In genomic region chr1:37946703-37947360, GRCh38 we compare ENCODE assay signal across 1 cellular context.
A peak's percentile ranks its signal among the peaks of the same experiment; 100 is the strongest.
TF ChIP-seq lines count a peak whose summit lies in the region.

Gene INPP5B, minus strand, starts transcription at chr1:37947053. Its CDS starts 745 bp downstream, at chr1:37946308.

TF ChIP-seq in HepG2, 621 proteins besides CTCF, POLR2A, EP300 and RAD21 (continued from another document and continues in another):
- TF ChIP-seq ZNF770 (CRISPR knock-in tag; IDR thresholded peaks at IDR 0.05) (no peak), YY1 (IDR thresholded peaks at IDR 0.05; ENCODE audit: insufficient read depth, insufficient replicate concordance, low read depth, low read length) (peak; percentile 80), HNRNPK (IDR thresholded peaks at IDR 0.05; ENCODE audit: low read depth, low read length, poor library complexity, severe bottlenecking) (no peak), ZNF749 (CRISPR knock-in tag; IDR thresholded peaks at IDR 0.05; ENCODE audit: borderline replicate concordance) (no peak), FOXK2 (IDR thresholded peaks at IDR 0.05) (no peak), SP4 (CRISPR knock-in tag; IDR thresholded peaks at IDR 0.05) (0 out of 2 replicates have a peak, but pooled peaks have one; percentile 56), ZNF24 (IDR thresholded peaks at IDR 0.05) (no peak), THYN1 (CRISPR knock-in tag; IDR thresholded peaks at IDR 0.05; ENCODE audit: borderline replicate concordance, low read depth) (no peak), ZNF510 (CRISPR knock-in tag; IDR thresholded peaks at IDR 0.05; ENCODE audit: low read depth) (no peak), RFXAP (CRISPR knock-in tag; IDR thresholded peaks at IDR 0.05; ENCODE audit: borderline replicate concordance) (no peak), ZSCAN12 (CRISPR knock-in tag; IDR thresholded peaks at IDR 0.05) (no peak), SCMH1 (CRISPR knock-in tag; IDR thresholded peaks at IDR 0.05; ENCODE audit: borderline replicate concordance) (no peak), ETS1 (CRISPR knock-in tag; IDR thresholded peaks at IDR 0.05) (no peak), ETV6 (CRISPR knock-in tag; conservative IDR thresholded peaks at IDR 0.05) (no peak), ZNF296 (CRISPR knock-in tag; conservative IDR thresholded peaks at IDR 0.05) (no peak), ELF1 (CRISPR knock-in tag; IDR thresholded peaks at IDR 0.05) (peak; percentile 93), ZFP1 (CRISPR knock-in tag; IDR thresholded peaks at IDR 0.05) (no peak), POLR2AphosphoS5 (IDR thresholded peaks at IDR 0.05; ENCODE audit: low read depth, low read length) (peak; percentile 46), PHF21A (CRISPR knock-in tag; IDR thresholded peaks at IDR 0.05) (peak; percentile 20; the same call in 1 of the 2 replicates), AGO2 (optimal IDR thresholded peaks at IDR 0.05; ENCODE audit: low read depth, low read length) (no peak), ZNF253 (CRISPR knock-in tag; IDR thresholded peaks at IDR 0.05; ENCODE audit: borderline replicate concordance) (no peak), RARA (CRISPR knock-in tag; IDR thresholded peaks at IDR 0.05) (0 out of 2 replicates have a peak, but pooled peaks have one; percentile 19), ATF7-NPFF (CRISPR knock-in tag; IDR thresholded peaks at IDR 0.05; ENCODE audit: low read depth) (no peak), ZNF672 (CRISPR knock-in tag; IDR thresholded peaks at IDR 0.05) (no peak), HNF4A (CRISPR knock-in tag; IDR thresholded peaks at IDR 0.05) (peak; percentile 14; the same call in 1 of the 2 replicates), ZNF703 (CRISPR knock-in tag; IDR thresholded peaks at IDR 0.05; ENCODE audit: borderline replicate concordance) (no peak), HHEX (CRISPR knock-in tag; IDR thresholded peaks at IDR 0.05) (no peak), KDM3A (CRISPR knock-in tag; IDR thresholded peaks at IDR 0.05; ENCODE audit: low read depth) (0 out of 2 replicates have a peak, but pooled peaks have one; percentile 52), ZNF180 (CRISPR knock-in tag; IDR thresholded peaks at IDR 0.05; ENCODE audit: borderline replicate concordance, low read depth) (no peak), NFE2 (CRISPR knock-in tag; IDR thresholded peaks at IDR 0.05) (no peak), CREM (IDR thresholded peaks at IDR 0.05) (peak; percentile 87), CREM (CRISPR knock-in tag; IDR thresholded peaks at IDR 0.05) (no peak), AKAP8 (CRISPR knock-in tag; IDR thresholded peaks at IDR 0.05) (no peak), ZKSCAN8 (CRISPR knock-in tag; IDR thresholded peaks at IDR 0.05; ENCODE audit: borderline replicate concordance) (no peak), RNF2 (conservative IDR thresholded peaks at IDR 0.05; ENCODE audit: low read depth) (no peak), ASH2L (IDR thresholded peaks at IDR 0.05; ENCODE audit: insufficient read length, low read depth, low read length) (peak; percentile 31), ARNTL (CRISPR knock-in tag; IDR thresholded peaks at IDR 0.05) (no peak), LCORL (IDR thresholded peaks at IDR 0.05) (no peak), LCORL (CRISPR knock-in tag; IDR thresholded peaks at IDR 0.05) (peak; percentile 67; the same call in 1 of the 2 replicates), PHF5A (CRISPR knock-in tag; IDR thresholded peaks at IDR 0.05; ENCODE audit: low read depth, unreplicated experiment) (no peak), ZBTB34 (CRISPR knock-in tag; IDR thresholded peaks at IDR 0.05) (no peak), U2AF2 (IDR thresholded peaks at IDR 0.05; ENCODE audit: low read depth, low read length) (no peak), ZNF3 (CRISPR knock-in tag; IDR thresholded peaks at IDR 0.05) (no peak), ZNF598 (CRISPR knock-in tag; IDR thresholded peaks at IDR 0.05; ENCODE audit: borderline replicate concordance) (no peak), NR2F2 (IDR thresholded peaks at IDR 0.05; ENCODE audit: borderline replicate concordance, low read depth) (no peak), ZNF629 (CRISPR knock-in tag; conservative IDR thresholded peaks at IDR 0.05) (no peak), FOXP1 (IDR thresholded peaks at IDR 0.05) (no peak), FOXP1 (CRISPR knock-in tag; IDR thresholded peaks at IDR 0.05) (no peak), CSRNP2 (CRISPR knock-in tag; conservative IDR thresholded peaks at IDR 0.05; ENCODE audit: low read depth) (no peak), GABPA (IDR thresholded peaks at IDR 0.05; ENCODE audit: low read depth, low read length) (peak; percentile 54), GABPA (CRISPR knock-in tag; IDR thresholded peaks at IDR 0.05; ENCODE audit: low read depth) (peak; percentile 83), AGO1 (IDR thresholded peaks at IDR 0.05; ENCODE audit: low read depth, low read length, poor library complexity, severe bottlenecking) (no peak), FOXM1 (CRISPR knock-in tag; IDR thresholded peaks at IDR 0.05) (no peak), RFX3 (CRISPR knock-in tag; IDR thresholded peaks at IDR 0.05) (no peak), NR0B2 (CRISPR knock-in tag; IDR thresholded peaks at IDR 0.05) (0 out of 2 replicates have a peak, but pooled peaks have one; percentile 26), GLMP (CRISPR knock-in tag; IDR thresholded peaks at IDR 0.05; ENCODE audit: borderline replicate concordance) (no peak), ZNF468 (CRISPR knock-in tag; IDR thresholded peaks at IDR 0.05) (no peak), ZMYM4 (CRISPR knock-in tag; IDR thresholded peaks at IDR 0.05) (no peak), PLRG1 (conservative IDR thresholded peaks at IDR 0.05) (no peak), ERF (CRISPR knock-in tag; IDR thresholded peaks at IDR 0.05) (0 out of 2 replicates have a peak, but pooled peaks have one; percentile 43), HIC2 (CRISPR knock-in tag; IDR thresholded peaks at IDR 0.05; ENCODE audit: low read depth) (no peak), HOXA9 (CRISPR knock-in tag; IDR thresholded peaks at IDR 0.05; ENCODE audit: borderline replicate concordance) (no peak)
- TF ChIP-seq, protein P1, sequence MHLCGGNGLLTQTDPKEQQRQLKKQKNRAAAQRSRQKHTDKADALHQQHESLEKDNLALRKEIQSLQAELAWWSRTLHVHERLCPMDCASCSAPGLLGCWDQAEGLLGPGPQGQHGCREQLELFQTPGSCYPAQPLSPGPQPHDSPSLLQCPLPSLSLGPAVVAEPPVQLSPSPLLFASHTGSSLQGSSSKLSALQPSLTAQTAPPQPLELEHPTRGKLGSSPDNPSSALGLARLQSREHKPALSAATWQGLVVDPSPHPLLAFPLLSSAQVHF (CRISPR knock-in tag; IDR thresholded peaks at IDR 0.05): no peak
- TF ChIP-seq, protein P2, sequence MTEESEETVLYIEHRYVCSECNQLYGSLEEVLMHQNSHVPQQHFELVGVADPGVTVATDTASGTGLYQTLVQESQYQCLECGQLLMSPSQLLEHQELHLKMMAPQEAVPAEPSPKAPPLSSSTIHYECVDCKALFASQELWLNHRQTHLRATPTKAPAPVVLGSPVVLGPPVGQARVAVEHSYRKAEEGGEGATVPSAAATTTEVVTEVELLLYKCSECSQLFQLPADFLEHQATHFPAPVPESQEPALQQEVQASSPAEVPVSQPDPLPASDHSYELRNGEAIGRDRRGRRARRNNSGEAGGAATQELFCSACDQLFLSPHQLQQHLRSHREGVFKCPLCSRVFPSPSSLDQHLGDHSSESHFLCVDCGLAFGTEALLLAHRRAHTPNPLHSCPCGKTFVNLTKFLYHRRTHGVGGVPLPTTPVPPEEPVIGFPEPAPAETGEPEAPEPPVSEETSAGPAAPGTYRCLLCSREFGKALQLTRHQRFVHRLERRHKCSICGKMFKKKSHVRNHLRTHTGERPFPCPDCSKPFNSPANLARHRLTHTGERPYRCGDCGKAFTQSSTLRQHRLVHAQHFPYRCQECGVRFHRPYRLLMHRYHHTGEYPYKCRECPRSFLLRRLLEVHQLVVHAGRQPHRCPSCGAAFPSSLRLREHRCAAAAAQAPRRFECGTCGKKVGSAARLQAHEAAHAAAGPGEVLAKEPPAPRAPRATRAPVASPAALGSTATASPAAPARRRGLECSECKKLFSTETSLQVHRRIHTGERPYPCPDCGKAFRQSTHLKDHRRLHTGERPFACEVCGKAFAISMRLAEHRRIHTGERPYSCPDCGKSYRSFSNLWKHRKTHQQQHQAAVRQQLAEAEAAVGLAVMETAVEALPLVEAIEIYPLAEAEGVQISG (CRISPR knock-in tag; IDR thresholded peaks at IDR 0.05): peak; percentile 87
- TF ChIP-seq, protein P3, sequence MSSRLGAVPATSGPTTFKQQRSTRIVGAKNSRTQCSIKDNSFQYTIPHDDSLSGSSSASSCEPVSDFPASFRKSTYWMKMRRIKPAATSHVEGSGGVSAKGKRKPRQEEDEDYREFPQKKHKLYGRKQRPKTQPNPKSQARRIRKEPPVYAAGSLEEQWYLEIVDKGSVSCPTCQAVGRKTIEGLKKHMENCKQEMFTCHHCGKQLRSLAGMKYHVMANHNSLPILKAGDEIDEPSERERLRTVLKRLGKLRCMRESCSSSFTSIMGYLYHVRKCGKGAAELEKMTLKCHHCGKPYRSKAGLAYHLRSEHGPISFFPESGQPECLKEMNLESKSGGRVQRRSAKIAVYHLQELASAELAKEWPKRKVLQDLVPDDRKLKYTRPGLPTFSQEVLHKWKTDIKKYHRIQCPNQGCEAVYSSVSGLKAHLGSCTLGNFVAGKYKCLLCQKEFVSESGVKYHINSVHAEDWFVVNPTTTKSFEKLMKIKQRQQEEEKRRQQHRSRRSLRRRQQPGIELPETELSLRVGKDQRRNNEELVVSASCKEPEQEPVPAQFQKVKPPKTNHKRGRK (CRISPR knock-in tag; IDR thresholded peaks at IDR 0.05): no peak
